Comparison of ENCODE assay signal across 12 cellular contexts in genomic region chr18:13103366-13103765, GRCh38.
DNase-seq lines count a peak whose midpoint lies in the region; ATAC-seq and TF ChIP-seq lines count a peak whose summit lies in the region.
"Had no signal": no experiment of that assay in that cellular context is flagged by ENCODE, and none has a peak within 500 bp of the region (broad histone marks: within the 10 kb centered on the region; RNA-seq: fewer than 3 reads in every experiment).

No MANE protein-coding gene starts in this region.

- peak; percentile 6 for DNase-seq in NCI-H82 (lab: John Stamatoyannopoulos, UW)
- no peak for DNase-seq in NCI-H82 treated with DMSO at 0.1 percent for 48 hours (lab: John Stamatoyannopoulos, UW; ENCODE audit: unreplicated experiment)
- no peak for DNase-seq in LNCaP clone FGC (ENCODE audit: low read depth)
- DNase-seq in cardiac fibroblast (ENCODE audit: low read depth in 2 of 2) = peak in 1 of 2 donors; percentile 14
- no peak for DNase-seq in retinal pigment epithelial cell (ENCODE audit: low read depth)
- DNase-seq in NCI-H1105 treated with DMSO at 0.1 percent for 48 hours (lab: John Stamatoyannopoulos, UW) = no peak
- DNase-seq: ACHN, H7, NCI-H1048, upper lobe of left lung had no signal

- H3K4me3 ChIP-seq in LNCaP clone FGC (ENCODE audit: low read depth, low read length) (no peak overlapping the region), cardiac fibroblast (replicated peaks in 1 of 2; ENCODE audit: low read depth in 2 of 2, low read length in 2 of 2) (no peak overlapping the region), retinal pigment epithelial cell (ENCODE audit: low read length) (no peak overlapping the region)
- H3K4me3 ChIP-seq: upper lobe of left lung had no signal

- ATAC-seq in GM21390 (IDR thresholded peaks at IDR 0.05; ENCODE audit: unreplicated experiment) (no peak), HG03108 (IDR thresholded peaks at IDR 0.05; ENCODE audit: unreplicated experiment) (no peak)

- TF ChIP-seq CTCF in LNCaP clone FGC (IDR thresholded peaks at IDR 0.05; ENCODE audit: control insufficient read depth, extremely low read depth, insufficient read depth) = peak; percentile 34
- peak; percentile 28 for TF ChIP-seq CTCF in cardiac fibroblast (IDR thresholded peaks at IDR 0.05; ENCODE audit: low read depth, low read length)
- TF ChIP-seq CTCF in retinal pigment epithelial cell (conservative IDR thresholded peaks at IDR 0.05; ENCODE audit: low read depth, low read length) = peak; percentile 46
